ENCODE assay signal across 1 cellular context in the genomic region with DNA sequence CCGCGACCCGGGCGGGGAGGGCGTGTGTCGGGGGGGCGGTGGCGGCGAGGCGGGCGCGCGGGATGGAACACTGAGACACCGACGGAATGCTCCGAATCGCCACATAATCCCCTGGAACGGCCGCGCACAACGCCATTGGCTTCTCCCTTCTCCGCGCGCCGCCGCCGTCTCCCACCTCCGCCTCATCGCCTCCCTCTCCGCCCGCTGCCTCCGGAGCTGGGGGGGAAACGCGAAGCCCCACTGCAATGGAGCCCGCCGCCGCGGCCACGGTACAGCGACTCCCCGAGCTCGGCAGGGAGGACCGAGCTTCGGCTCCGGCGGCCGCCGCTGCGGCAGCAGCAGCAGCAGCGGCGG.
TF ChIP-seq lines count a peak whose summit lies in the region.

Gene PHLPP1 (plus strand): TSS at position 103 of the 354 bp plus-strand sequence. CDS start 143 bp downstream, at position 246.

TF ChIP-seq in K562, 482 proteins besides CTCF, POLR2A, EP300 and RAD21 (continued from another document):
- TF ChIP-seq, protein P1, sequence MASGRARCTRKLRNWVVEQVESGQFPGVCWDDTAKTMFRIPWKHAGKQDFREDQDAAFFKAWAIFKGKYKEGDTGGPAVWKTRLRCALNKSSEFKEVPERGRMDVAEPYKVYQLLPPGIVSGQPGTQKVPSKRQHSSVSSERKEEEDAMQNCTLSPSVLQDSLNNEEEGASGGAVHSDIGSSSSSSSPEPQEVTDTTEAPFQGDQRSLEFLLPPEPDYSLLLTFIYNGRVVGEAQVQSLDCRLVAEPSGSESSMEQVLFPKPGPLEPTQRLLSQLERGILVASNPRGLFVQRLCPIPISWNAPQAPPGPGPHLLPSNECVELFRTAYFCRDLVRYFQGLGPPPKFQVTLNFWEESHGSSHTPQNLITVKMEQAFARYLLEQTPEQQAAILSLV (tag; IDR thresholded peaks at IDR 0.05) = no peak
- TF ChIP-seq SMARCC2 (IDR thresholded peaks at IDR 0.05; ENCODE audit: low read depth) (no peak), HCFC1 (IDR thresholded peaks at IDR 0.05; ENCODE audit: low read depth, low read length) (no peak), SMAD1 (IDR thresholded peaks at IDR 0.05; ENCODE audit: low read depth, low read length, partially characterized antibody) (no peak), ZNF41 (CRISPR knock-in tag; conservative IDR thresholded peaks at IDR 0.05) (no peak), GABPB1 (CRISPR knock-in tag; IDR thresholded peaks at IDR 0.05) (0 out of 2 replicates have a peak, but pooled peaks have one; percentile 9), MEF2D (tag; conservative IDR thresholded peaks at IDR 0.05; ENCODE audit: low read depth) (no peak), SPI1 (IDR thresholded peaks at IDR 0.05; ENCODE audit: borderline replicate concordance, low read depth, low read length) (no peak), ZNF589 (CRISPR knock-in tag; IDR thresholded peaks at IDR 0.05; ENCODE audit: low read depth) (no peak), CBX3 (IDR thresholded peaks at IDR 0.05; ENCODE audit: borderline replicate concordance in 1 of 2, low read length in 2 of 2) (no peak), ZC3H8 (IDR thresholded peaks at IDR 0.05) (no peak), NR0B1 (IDR thresholded peaks at IDR 0.05; ENCODE audit: partially characterized antibody) (no peak), GATA2 (CRISPR knock-in tag; IDR thresholded peaks at IDR 0.05) (no peak), RBM25 (IDR thresholded peaks at IDR 0.05; ENCODE audit: low read depth, low read length, severe bottlenecking) (no peak), VEZF1 (CRISPR knock-in tag; IDR thresholded peaks at IDR 0.05) (peak; percentile 25; the same call in 1 of the 2 replicates), MAZ (CRISPR knock-in tag; conservative IDR thresholded peaks at IDR 0.05 in 1 of 2, IDR thresholded peaks at IDR 0.05 in 1 of 2) (0 out of 4 replicates have a peak, but pooled peaks of 1 of the 2 experiments have one; percentile 14), CBFA2T3 (IDR thresholded peaks at IDR 0.05) (no peak), ZNF740 (CRISPR knock-in tag; IDR thresholded peaks at IDR 0.05) (no peak; the same call in 1 of the 2 replicates), ZNF740 (tag; IDR thresholded peaks at IDR 0.05) (no peak; a peak in 1 of 4 replicates), TAF15 (IDR thresholded peaks at IDR 0.05; ENCODE audit: low read depth, low read length) (no peak), RUNX1 (IDR thresholded peaks at IDR 0.05; ENCODE audit: low read depth) (no peak), IRF1 (CRISPR knock-in tag; IDR thresholded peaks at IDR 0.05; ENCODE audit: borderline replicate concordance) (no peak), FOXJ3 (CRISPR knock-in tag; IDR thresholded peaks at IDR 0.05) (no peak), ZFX (CRISPR knock-in tag; IDR thresholded peaks at IDR 0.05) (peak; percentile 6; the same call in 1 of the 2 replicates), EZH2 (IDR thresholded peaks at IDR 0.05; ENCODE audit: borderline replicate concordance, low read depth, low read length) (no peak), STAT5B (CRISPR knock-in tag; IDR thresholded peaks at IDR 0.05) (no peak), ZFP30 (CRISPR knock-in tag; IDR thresholded peaks at IDR 0.05; ENCODE audit: borderline replicate concordance) (no peak), YY1 (IDR thresholded peaks at IDR 0.05; ENCODE audit: borderline replicate concordance in 1 of 3, control insufficient read depth in 1 of 3, extremely low read depth in 1 of 3, insufficient read depth in 3 of 3, insufficient read length in 1 of 3, insufficient replicate concordance in 2 of 3, low read depth in 1 of 3, low read length in 2 of 3) (peak in 1 of 3 experiments; percentile 4), ZNF717 (CRISPR knock-in tag; IDR thresholded peaks at IDR 0.05) (no peak), ILK (tag; IDR thresholded peaks at IDR 0.05; ENCODE audit: borderline replicate concordance, low read depth) (no peak)
- TF ChIP-seq, protein P2, sequence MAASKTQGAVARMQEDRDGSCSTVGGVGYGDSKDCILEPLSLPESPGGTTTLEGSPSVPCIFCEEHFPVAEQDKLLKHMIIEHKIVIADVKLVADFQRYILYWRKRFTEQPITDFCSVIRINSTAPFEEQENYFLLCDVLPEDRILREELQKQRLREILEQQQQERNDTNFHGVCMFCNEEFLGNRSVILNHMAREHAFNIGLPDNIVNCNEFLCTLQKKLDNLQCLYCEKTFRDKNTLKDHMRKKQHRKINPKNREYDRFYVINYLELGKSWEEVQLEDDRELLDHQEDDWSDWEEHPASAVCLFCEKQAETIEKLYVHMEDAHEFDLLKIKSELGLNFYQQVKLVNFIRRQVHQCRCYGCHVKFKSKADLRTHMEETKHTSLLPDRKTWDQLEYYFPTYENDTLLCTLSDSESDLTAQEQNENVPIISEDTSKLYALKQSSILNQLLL (CRISPR knock-in tag; IDR thresholded peaks at IDR 0.05; ENCODE audit: borderline replicate concordance) = no peak
- TF ChIP-seq, protein P3, sequence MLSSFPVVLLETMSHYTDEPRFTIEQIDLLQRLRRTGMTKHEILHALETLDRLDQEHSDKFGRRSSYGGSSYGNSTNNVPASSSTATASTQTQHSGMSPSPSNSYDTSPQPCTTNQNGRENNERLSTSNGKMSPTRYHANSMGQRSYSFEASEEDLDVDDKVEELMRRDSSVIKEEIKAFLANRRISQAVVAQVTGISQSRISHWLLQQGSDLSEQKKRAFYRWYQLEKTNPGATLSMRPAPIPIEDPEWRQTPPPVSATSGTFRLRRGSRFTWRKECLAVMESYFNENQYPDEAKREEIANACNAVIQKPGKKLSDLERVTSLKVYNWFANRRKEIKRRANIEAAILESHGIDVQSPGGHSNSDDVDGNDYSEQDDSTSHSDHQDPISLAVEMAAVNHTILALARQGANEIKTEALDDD (IDR thresholded peaks at IDR 0.05) = no peak
- TF ChIP-seq, protein P4, sequence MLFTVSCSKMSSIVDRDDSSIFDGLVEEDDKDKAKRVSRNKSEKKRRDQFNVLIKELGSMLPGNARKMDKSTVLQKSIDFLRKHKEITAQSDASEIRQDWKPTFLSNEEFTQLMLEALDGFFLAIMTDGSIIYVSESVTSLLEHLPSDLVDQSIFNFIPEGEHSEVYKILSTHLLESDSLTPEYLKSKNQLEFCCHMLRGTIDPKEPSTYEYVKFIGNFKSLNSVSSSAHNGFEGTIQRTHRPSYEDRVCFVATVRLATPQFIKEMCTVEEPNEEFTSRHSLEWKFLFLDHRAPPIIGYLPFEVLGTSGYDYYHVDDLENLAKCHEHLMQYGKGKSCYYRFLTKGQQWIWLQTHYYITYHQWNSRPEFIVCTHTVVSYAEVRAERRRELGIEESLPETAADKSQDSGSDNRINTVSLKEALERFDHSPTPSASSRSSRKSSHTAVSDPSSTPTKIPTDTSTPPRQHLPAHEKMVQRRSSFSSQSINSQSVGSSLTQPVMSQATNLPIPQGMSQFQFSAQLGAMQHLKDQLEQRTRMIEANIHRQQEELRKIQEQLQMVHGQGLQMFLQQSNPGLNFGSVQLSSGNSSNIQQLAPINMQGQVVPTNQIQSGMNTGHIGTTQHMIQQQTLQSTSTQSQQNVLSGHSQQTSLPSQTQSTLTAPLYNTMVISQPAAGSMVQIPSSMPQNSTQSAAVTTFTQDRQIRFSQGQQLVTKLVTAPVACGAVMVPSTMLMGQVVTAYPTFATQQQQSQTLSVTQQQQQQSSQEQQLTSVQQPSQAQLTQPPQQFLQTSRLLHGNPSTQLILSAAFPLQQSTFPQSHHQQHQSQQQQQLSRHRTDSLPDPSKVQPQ (CRISPR knock-in tag; IDR thresholded peaks at IDR 0.05; ENCODE audit: borderline replicate concordance) = no peak
